Comparison of ENCODE assay signal across 1 cellular context in genomic region chr18:35707247-35707646, GRCh38.
TF ChIP-seq lines count a peak whose summit lies in the region.

No MANE protein-coding gene starts in this region.

TF ChIP-seq in WTC11, 78 proteins besides CTCF, POLR2A, EP300 and RAD21 (continued from another document):
- TF ChIP-seq E2F1 (CRISPR knock-in tag; IDR thresholded peaks at IDR 0.05) (no peak), ZNF317 (CRISPR knock-in tag; IDR thresholded peaks at IDR 0.05; ENCODE audit: borderline replicate concordance, low read depth) (no peak)
